ENCODE assay signal across 20 cellular contexts in the genomic region with DNA sequence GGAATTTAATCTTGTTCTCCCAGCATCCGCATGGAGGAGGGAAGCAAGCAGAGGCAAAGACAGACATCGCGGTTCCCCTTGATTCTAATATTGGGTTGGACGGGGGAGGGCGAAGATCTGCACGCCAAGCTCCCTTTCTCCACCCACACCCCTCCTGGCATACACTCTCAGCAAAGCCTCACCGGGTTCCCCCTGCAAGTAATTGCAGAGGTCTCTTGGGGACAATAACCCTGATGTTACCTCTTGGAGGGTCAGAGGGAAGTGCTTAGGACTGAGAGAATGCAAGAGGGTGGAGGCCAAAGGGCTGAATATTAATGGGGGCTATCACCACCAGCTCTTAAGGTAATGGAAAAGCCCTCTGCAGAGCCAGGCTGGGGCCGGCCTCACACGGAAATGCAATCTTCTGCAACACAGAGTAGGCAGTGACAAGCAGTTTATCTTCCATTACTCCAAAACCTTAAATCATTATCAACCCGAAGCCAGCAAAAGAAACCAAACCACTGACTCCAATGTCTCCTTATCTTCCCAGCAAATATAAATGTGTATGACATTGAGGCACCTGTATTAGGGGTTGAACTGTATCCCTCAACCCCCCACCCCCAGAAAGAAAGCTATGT.
DNase-seq lines count a peak whose midpoint lies in the region; ATAC-seq, FAIRE-seq and TF ChIP-seq lines count a peak whose summit lies in the region.
"Had no signal": no experiment of that assay in that cellular context is flagged by ENCODE, and none has a peak within 500 bp of the region (broad histone marks: within the 10 kb centered on the region; RNA-seq: fewer than 3 reads in every experiment).

No MANE protein-coding gene starts in this region.

- DNase-seq in A673 (ENCODE audit: low spot score) (no peak), T-helper 17 cell (no peak), head of caudate nucleus (peak in 40 of 42 donors; percentile 31 to 92 (median 64)), GM10248 (ENCODE audit: extremely low spot score) (no peak), GM12892 (ENCODE audit: insufficient read length) (no peak), HEK293T (ENCODE audit: extremely low spot score) (no peak), NOMO-1 treated with DMSO at 0.1 percent for 48 hours (lab: John Stamatoyannopoulos, UW; ENCODE audit: unreplicated experiment) (no peak)
- DNase-seq in CD4-positive, alpha-beta T cell = no peak
- DNase-seq: activated CD4-positive, alpha-beta T cell treated with anti-CD3 and anti-CD28 coated beads for 48 hours; activated T-cell treated with anti-CD3 and anti-CD28 coated beads, Interleukin-2, amount 50 U/mL, for 4 hours; IMR-90; left ventricle myocardium inferior; MV-4-11; NCI-H2029; NCI-H526; PC-9; stimulated activated CD4-positive, alpha-beta T cell treated with anti-CD3 and anti-CD28 coated beads, Interleukin-4, amount 100 ng/mL, for 4 hours; stimulated activated CD8-positive, alpha-beta memory T cell treated with anti-CD3 and anti-CD28 coated beads, Interleukin-4, amount 100 ng/mL, for 48 hours; thyroid gland had no signal

- peak overlapping the region; percentile 0 for H3K4me3 Mint-ChIP-seq in CD4-positive, alpha-beta T cell
- H3K4me3 Mint-ChIP-seq in T-helper 17 cell = peak overlapping the region; percentile 28
- H3K4me3 Mint-ChIP-seq: activated T-cell treated with anti-CD3 and anti-CD28 coated beads, Interleukin-2, amount 50 U/mL, for 4 hours had no signal

- ATAC-seq in CD4-positive, alpha-beta T cell (ENCODE audit: poor library complexity) = no peak
- ATAC-seq in T-helper 17 cell = no peak
- ATAC-seq: activated T-cell treated with anti-CD3 and anti-CD28 coated beads, Interleukin-2, amount 50 U/mL, for 4 hours had no signal

- H3K4me1 ChIP-seq in A673 (ENCODE audit: insufficient read depth, low read length, poor library complexity, severe bottlenecking) = peaks cover 11% of the 10 kb centered on the region

- peaks cover 96% of the 10 kb centered on the region for H3K4me1 Mint-ChIP-seq in CD4-positive, alpha-beta T cell (ENCODE audit: low read depth)
- H3K4me1 Mint-ChIP-seq in T-helper 17 cell = peaks cover 53% of the 10 kb centered on the region

- POLR2A ChIA-PET in A673 (lab: Charles Lee; ENCODE audit: low non-redundant PET) = no interaction called here
- POLR2A ChIA-PET in CD4-positive, alpha-beta T cell (lab: Charles Lee) = interaction anchor here (1.8 kb wide), 1 partner anchor 10 kb away, joined by 5 read pairs; no protein-coding TSS in a partner anchor
- POLR2A ChIA-PET in GM10248 (lab: Yijun Ruan, JAX) = no interaction called here
- POLR2A ChIA-PET in HEK293T (lab: Yijun Ruan, JAX) = no interaction called here

- no peak overlapping the region for H3K4me3 ChIP-seq in A673 (ENCODE audit: low read depth, low read length, poor library complexity, severe bottlenecking)
- H3K4me3 ChIP-seq: left ventricle myocardium inferior, PC-9, skin epidermis, thyroid gland had no signal

- H3K9me3 ChIP-seq in A673 (ENCODE audit: low read depth, low read length, poor library complexity, severe bottlenecking) = no peaks in the 10 kb centered on the region
- no peaks in the 10 kb centered on the region for H3K9me3 ChIP-seq in CD4-positive, alpha-beta T cell (ENCODE audit: control insufficient read depth, low read length)
- no peaks in the 10 kb centered on the region for H3K9me3 ChIP-seq in T-helper 17 cell (ENCODE audit: control insufficient read depth, low read length, poor library complexity, severe bottlenecking)
- H3K9me3 ChIP-seq: left ventricle myocardium inferior, thyroid gland had no signal

- no peaks in the 10 kb centered on the region for H3K27me3 ChIP-seq in A673 (replicated peaks; ENCODE audit: insufficient read depth, low read depth, low read length, poor library complexity)
- H3K27me3 ChIP-seq in CD4-positive, alpha-beta T cell (ENCODE audit: control insufficient read depth, insufficient read depth, low read length) = no peaks in the 10 kb centered on the region
- H3K27me3 ChIP-seq: thyroid gland had no signal

- peaks cover 10% of the 10 kb centered on the region for H3K36me3 Mint-ChIP-seq in CD4-positive, alpha-beta T cell (ENCODE audit: low read depth)
- H3K36me3 Mint-ChIP-seq in T-helper 17 cell (ENCODE audit: low read depth) = peaks cover 4% of the 10 kb centered on the region

- peak overlapping the region; percentile 42 for H3K27ac ChIP-seq in A673 (ENCODE audit: low read depth, low read length, poor library complexity, severe bottlenecking)
- no peak overlapping the region for H3K27ac ChIP-seq in CD4-positive, alpha-beta T cell (ENCODE audit: low read depth, low read length)
- H3K27ac ChIP-seq: thyroid gland had no signal

- peak overlapping the region; percentile 95 for H3K27ac Mint-ChIP-seq in CD4-positive, alpha-beta T cell
- H3K27ac Mint-ChIP-seq in T-helper 17 cell = peak overlapping the region; percentile 96

- peaks cover 2% of the 10 kb centered on the region for H3K9me3 Mint-ChIP-seq in CD4-positive, alpha-beta T cell
- H3K9me3 Mint-ChIP-seq: activated T-cell treated with anti-CD3 and anti-CD28 coated beads, Interleukin-2, amount 50 U/mL, for 4 hours had no signal

- no peak for TF ChIP-seq CTCF in A673 (conservative IDR thresholded peaks at IDR 0.05; ENCODE audit: low read depth, low read length)
- TF ChIP-seq CTCF in CD4-positive, alpha-beta T cell (IDR thresholded peaks at IDR 0.05) = no peak
- no peak for TF ChIP-seq CTCF in GM10248 (IDR thresholded peaks at IDR 0.05; ENCODE audit: control extremely low read depth, extremely low read depth, low read depth, missing control alignments)

- CTCF ChIA-PET in A673 (lab: Charles Lee) (no interaction called here), GM10248 (lab: Yijun Ruan, JAX) (no interaction called here), HEK293T (lab: Yijun Ruan, JAX) (no interaction called here)
- CTCF ChIA-PET in CD4-positive, alpha-beta T cell (lab: Charles Lee) = no interaction called here

- no peak for TF ChIP-seq POLR2A in GM12892 (IDR thresholded peaks at IDR 0.05; ENCODE audit: low read depth, low read length)

- intact Hi-C loops in A673 (cut with micrococcal nuclease; ENCODE audit: unreplicated experiment) = no loop called here
- intact Hi-C loops in CD4-positive, alpha-beta T cell (cut with DNase I, micrococcal nuclease) = loop anchor here (5.0 to 10.0 kb wide), 4 partner anchors 93 to 1010 kb away; a partner anchor contains a TSS
- intact Hi-C loops in head of caudate nucleus (cut with DNase I) = no loop called here

- no TSS peak for BruUV-seq in A673 (replicated peaks; lab: Mats Ljungman, UMichigan)

- H3K27me3 Mint-ChIP-seq in CD4-positive, alpha-beta T cell = no peaks in the 10 kb centered on the region
- no peaks in the 10 kb centered on the region for H3K27me3 Mint-ChIP-seq in T-helper 17 cell

- FAIRE-seq in GM12892 (lab: Jason Lieb, UNC) = no peak

- H3K36me3 ChIP-seq in A673 (ENCODE audit: insufficient read depth, low read length, poor library complexity, severe bottlenecking) = no peaks in the 10 kb centered on the region
- H3K36me3 ChIP-seq: left ventricle myocardium inferior, thyroid gland had no signal

TF ChIP-seq in HEK293T, 16 proteins besides CTCF, POLR2A, EP300 and RAD21:
- no peak for TF ChIP-seq HDGF (IDR thresholded peaks at IDR 0.05; ENCODE audit: borderline replicate concordance)
- TF ChIP-seq ARNT (IDR thresholded peaks at IDR 0.05) = no peak
- no peak for TF ChIP-seq BHLHE40 (IDR thresholded peaks at IDR 0.05; ENCODE audit: borderline replicate concordance)
- no peak for TF ChIP-seq FOXA1 (IDR thresholded peaks at IDR 0.05)
- no peak for TF ChIP-seq FOXK2 (IDR thresholded peaks at IDR 0.05)
- no peak for TF ChIP-seq L3MBTL2 (conservative IDR thresholded peaks at IDR 0.05)
- no peak for TF ChIP-seq TARDBP (IDR thresholded peaks at IDR 0.05)
- TF ChIP-seq ZNF384 (IDR thresholded peaks at IDR 0.05) = no peak
- TF ChIP-seq SP1 (IDR thresholded peaks at IDR 0.05) = no peak
- TF ChIP-seq ELF4 (IDR thresholded peaks at IDR 0.05) = no peak
- TF ChIP-seq CTBP1 (IDR thresholded peaks at IDR 0.05; ENCODE audit: borderline replicate concordance) = no peak
- no peak for TF ChIP-seq NFRKB (IDR thresholded peaks at IDR 0.05)
- TF ChIP-seq, protein P1, sequence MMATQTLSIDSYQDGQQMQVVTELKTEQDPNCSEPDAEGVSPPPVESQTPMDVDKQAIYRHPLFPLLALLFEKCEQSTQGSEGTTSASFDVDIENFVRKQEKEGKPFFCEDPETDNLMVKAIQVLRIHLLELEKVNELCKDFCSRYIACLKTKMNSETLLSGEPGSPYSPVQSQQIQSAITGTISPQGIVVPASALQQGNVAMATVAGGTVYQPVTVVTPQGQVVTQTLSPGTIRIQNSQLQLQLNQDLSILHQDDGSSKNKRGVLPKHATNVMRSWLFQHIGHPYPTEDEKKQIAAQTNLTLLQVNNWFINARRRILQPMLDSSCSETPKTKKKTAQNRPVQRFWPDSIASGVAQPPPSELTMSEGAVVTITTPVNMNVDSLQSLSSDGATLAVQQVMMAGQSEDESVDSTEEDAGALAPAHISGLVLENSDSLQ (IDR thresholded peaks at IDR 0.05) = no peak

Comparison
In these comparisons a context has a peak if more than half of its experiments do, and no peak if none do; other contexts are left out.
1. DNase-seq: peak in head of caudate nucleus (40 of 42); none in A673 (single experiment), CD4-positive, alpha-beta T cell (0 of 10), T-helper 17 cell (0 of 3), GM10248 (single experiment), GM12892 (single experiment), HEK293T (single experiment) and NOMO-1 treated with DMSO at 0.1 percent for 48 hours (single experiment).
2. intact Hi-C loops: an anchor here in CD4-positive, alpha-beta T cell (5.0 to 10.0 kb wide); none called in A673 and head of caudate nucleus.